Comparison of ENCODE assay signal across 21 cellular contexts in genomic region chr21:16213518-16213917, GRCh38.
A peak's percentile ranks its signal among the peaks of the same experiment; 100 is the strongest.
DNase-seq lines count a peak whose midpoint lies in the region; ATAC-seq, FAIRE-seq and TF ChIP-seq lines count a peak whose summit lies in the region.
"Had no signal": no experiment of that assay in that cellular context is flagged by ENCODE, and none has a peak within 500 bp of the region (broad histone marks: within the 10 kb centered on the region; RNA-seq: fewer than 3 reads in every experiment).

No MANE protein-coding gene starts in this region.

- H3K4me1 ChIP-seq in cardiac muscle cell (ENCODE audit: low read depth) (peaks cover 69% of the 10 kb centered on the region), endothelial cell of umbilical vein (ENCODE audit: control insufficient read depth, extremely low read depth, insufficient read depth, low read length) (peaks cover 26% of the 10 kb centered on the region), gastrocnemius medialis (peaks cover 6 to 42% of the 10 kb centered on the region in 2 donors)

- H3K9me3 ChIP-seq in cardiac muscle cell (ENCODE audit: low read depth): no peaks in the 10 kb centered on the region
- no peaks in the 10 kb centered on the region for H3K9me3 ChIP-seq in endothelial cell of umbilical vein (replicated peaks; ENCODE audit: control insufficient read depth, insufficient read depth, low read length)
- no peaks in the 10 kb centered on the region for H3K9me3 ChIP-seq in gastrocnemius medialis
- H3K9me3 ChIP-seq: HAP-1 had no signal

- no TSS peak for BruUV-seq in endothelial cell of umbilical vein (replicated peaks; lab: Mats Ljungman, UMichigan)

- peak overlapping the region in 3 of 5 experiments; percentile 64 to 92 (median 90) for H3K27ac Mint-ChIP-seq in brain
- no peak overlapping the region for H3K27ac Mint-ChIP-seq in activated T-helper 1 cell treated with anti-CD3 and anti-CD28 coated beads, Interleukin-12 subunit alpha, Interleukin-12 subunit beta, Interleukin-2, Interleukin-4 antibody, amounts not matched to agents 30 ng/mL and 10 ng/mL and 1 ng/mL, durations not matched to agents 14 hours and 24 hours and 36 hours
- H3K27ac Mint-ChIP-seq: CD14-positive monocyte; CD8-positive, alpha-beta T cell had no signal

- TF ChIP-seq CTCF in cardiac muscle cell (IDR thresholded peaks at IDR 0.05; ENCODE audit: low read depth, low read length) (no peak), brain (conservative IDR thresholded peaks at IDR 0.05) (no peak), endothelial cell of umbilical vein (IDR thresholded peaks at IDR 0.05; ENCODE audit: extremely low read depth in 1 of 2, insufficient read depth in 1 of 2, low read depth in 1 of 2, low read length in 2 of 2) (no peak), gastrocnemius medialis (IDR thresholded peaks at IDR 0.05 in 4 of 5, conservative IDR thresholded peaks at IDR 0.05 in 1 of 5) (no peak)

- dilution Hi-C loops in endothelial cell of umbilical vein (cut with MboI; ENCODE audit: extremely low pct_ligation_motif_present, low sequenced_read_pairs): no loop called here

- H3K9ac ChIP-seq in endothelial cell of umbilical vein (replicated peaks; ENCODE audit: extremely low read depth, insufficient read depth, low read length): no peak overlapping the region

- H4K20me1 ChIP-seq in endothelial cell of umbilical vein (replicated peaks; ENCODE audit: control insufficient read depth, extremely low read depth, insufficient read depth, low read length): no peaks in the 10 kb centered on the region

- peaks cover 3% of the 10 kb centered on the region for H3K9me1 ChIP-seq in endothelial cell of umbilical vein (replicated peaks; ENCODE audit: control insufficient read depth, extremely low read depth, insufficient read depth, low read length)

- CTCF ChIA-PET in endothelial cell of umbilical vein (lab: Charles Lee): no interaction called here

- H3K4me1 Mint-ChIP-seq in brain: peaks cover 73% of the 10 kb centered on the region
- H3K4me1 Mint-ChIP-seq in activated T-helper 1 cell treated with anti-CD3 and anti-CD28 coated beads, Interleukin-12 subunit alpha, Interleukin-12 subunit beta, Interleukin-2, Interleukin-4 antibody, amounts not matched to agents 30 ng/mL and 10 ng/mL and 1 ng/mL, durations not matched to agents 14 hours and 24 hours and 36 hours (ENCODE audit: low read depth): no peaks in the 10 kb centered on the region
- H3K4me1 Mint-ChIP-seq: CD14-positive monocyte had no signal

- H3K9me3 Mint-ChIP-seq in brain: peaks cover 0 to 2% (median 0%) of the 10 kb centered on the region in 5 experiments
- no peaks in the 10 kb centered on the region for H3K9me3 Mint-ChIP-seq in activated T-helper 1 cell treated with anti-CD3 and anti-CD28 coated beads, Interleukin-12 subunit alpha, Interleukin-12 subunit beta, Interleukin-2, Interleukin-4 antibody, amounts not matched to agents 30 ng/mL and 10 ng/mL and 1 ng/mL, durations not matched to agents 14 hours and 24 hours and 36 hours
- H3K9me3 Mint-ChIP-seq: CD8-positive, alpha-beta T cell had no signal

- H3K36me3 ChIP-seq in cardiac muscle cell (no peaks in the 10 kb centered on the region), endothelial cell of umbilical vein (ENCODE audit: control insufficient read depth in 2 of 2, extremely low read depth in 1 of 2, insufficient read depth in 2 of 2, low read length in 2 of 2) (no peaks in the 10 kb centered on the region), gastrocnemius medialis (no peaks in the 10 kb centered on the region)
- H3K36me3 ChIP-seq: HAP-1 had no signal

- POLR2A ChIA-PET in endothelial cell of umbilical vein (lab: Charles Lee): no interaction called here

- peak overlapping the region in 2 of 5 experiments; percentile 3 to 11 for H3K4me3 Mint-ChIP-seq in brain
- H3K4me3 Mint-ChIP-seq in activated T-helper 1 cell treated with anti-CD3 and anti-CD28 coated beads, Interleukin-12 subunit alpha, Interleukin-12 subunit beta, Interleukin-2, Interleukin-4 antibody, amounts not matched to agents 30 ng/mL and 10 ng/mL and 1 ng/mL, durations not matched to agents 14 hours and 24 hours and 36 hours: no peak overlapping the region
- H3K4me3 Mint-ChIP-seq: CD14-positive monocyte; CD8-positive, alpha-beta T cell had no signal

- intact Hi-C loops in Right ventricle myocardium superior (cut with DNase I): no loop called here
- intact Hi-C loops in endothelial cell of umbilical vein (cut with micrococcal nuclease): no loop called here
- intact Hi-C loops in gastrocnemius medialis (cut with DNase I; ENCODE audit: low total_unique reads): loop anchor here (2.0 to 5.0 kb wide), 3 partner anchors 19 to 94 kb away; no protein-coding TSS in a partner anchor
- intact Hi-C loops in activated T-helper 1 cell treated with anti-CD3 and anti-CD28 coated beads, Interleukin-12 subunit alpha, Interleukin-12 subunit beta, Interleukin-2, Interleukin-4 antibody, amounts not matched to agents 30 ng/mL and 10 ng/mL and 1 ng/mL, durations not matched to agents 14 hours and 24 hours and 36 hours (cut with micrococcal nuclease): no loop called here

- H3K79me2 ChIP-seq in endothelial cell of umbilical vein (ENCODE audit: control insufficient read depth, insufficient read depth, low read length): no peaks in the 10 kb centered on the region

- in situ Hi-C loops in gastrocnemius medialis (cut with MboI; ENCODE audit: low sequenced_read_pairs in 4 of 4): loop anchor here in 1 of 4 donors (10.0 kb wide), 1 partner anchor 129 kb away; no protein-coding TSS in a partner anchor

- H3K27me3 ChIP-seq in cardiac muscle cell (no peaks in the 10 kb centered on the region), endothelial cell of umbilical vein (ENCODE audit: control insufficient read depth in 2 of 2, insufficient read depth in 2 of 2, low read length in 2 of 2) (no peaks in the 10 kb centered on the region), gastrocnemius medialis (no peaks in the 10 kb centered on the region)

- H3K27ac ChIP-seq in cardiac muscle cell: peak overlapping the region; percentile 92
- H3K27ac ChIP-seq in endothelial cell of umbilical vein (ENCODE audit: insufficient read depth, low read depth, low read length): no peak overlapping the region
- H3K27ac ChIP-seq in gastrocnemius medialis: peak overlapping the region; percentile 83 to 93 (median 87)
- H3K27ac ChIP-seq: 22Rv1 had no signal

- no peak overlapping the region for H3K4me2 ChIP-seq in endothelial cell of umbilical vein (ENCODE audit: insufficient read depth, low read length)

- no peak for FAIRE-seq in endothelial cell of umbilical vein (lab: Jason Lieb, UNC)
- FAIRE-seq: D721Med, G401.6, GM12892, H1, HTR-8/SVneo had no signal

- H3K4me3 ChIP-seq in cardiac muscle cell (peak overlapping the region; percentile 9), endothelial cell of umbilical vein (replicated peaks in 1 of 3; ENCODE audit: insufficient read depth in 1 of 3, low read depth in 1 of 3, low read length in 3 of 3) (no peak overlapping the region), gastrocnemius medialis (peak overlapping the region; percentile 39 to 58 (median 48))
- H3K4me3 ChIP-seq: HAP-1 had no signal

- TF ChIP-seq POLR2A in endothelial cell of umbilical vein (IDR thresholded peaks at IDR 0.05; ENCODE audit: low read depth, low read length): no peak
- TF ChIP-seq POLR2A in gastrocnemius medialis (IDR thresholded peaks at IDR 0.05): no peak

- H2AFZ ChIP-seq in endothelial cell of umbilical vein (ENCODE audit: low read depth, low read length): no peak overlapping the region

- DNase-seq in cardiac muscle cell (ENCODE audit: low read depth in 1 of 2, low spot score in 1 of 2) (no peak), Right ventricle myocardium superior (no peak), endothelial cell of umbilical vein (ENCODE audit: low read depth, low spot score) (peak; percentile 46), gastrocnemius medialis (no peak), iPS-NIHi11 (ENCODE audit: low spot score) (no peak)
- no peak for DNase-seq in stimulated activated CD4-positive, alpha-beta T cell treated with anti-CD3 and anti-CD28 coated beads, Interleukin-15, amount 100 ng/mL, for 24 hours
- no peak for DNase-seq in activated T-helper 1 cell treated with anti-CD3 and anti-CD28 coated beads, Interleukin-12 subunit alpha, Interleukin-12 subunit beta, Interleukin-2, Interleukin-4 antibody, amounts not matched to agents 30 ng/mL and 10 ng/mL and 1 ng/mL, durations not matched to agents 14 hours and 24 hours and 36 hours (ENCODE audit: low spot score)
- DNase-seq: CD8-positive, alpha-beta T cell; COR-L47; DMS153; DMS79 treated with DMSO at 0.1 percent for 48 hours; EL had no signal

- peaks cover 27% of the 10 kb centered on the region for H3K36me3 Mint-ChIP-seq in brain
- no peaks in the 10 kb centered on the region for H3K36me3 Mint-ChIP-seq in activated T-helper 1 cell treated with anti-CD3 and anti-CD28 coated beads, Interleukin-12 subunit alpha, Interleukin-12 subunit beta, Interleukin-2, Interleukin-4 antibody, amounts not matched to agents 30 ng/mL and 10 ng/mL and 1 ng/mL, durations not matched to agents 14 hours and 24 hours and 36 hours (ENCODE audit: low read depth)
- H3K36me3 Mint-ChIP-seq: CD14-positive monocyte; CD8-positive, alpha-beta T cell had no signal

- ATAC-seq in Right ventricle myocardium superior (ENCODE audit: poor library complexity) (no peak), gastrocnemius medialis (no peak)
- ATAC-seq: CD8-positive, alpha-beta T cell had no signal

- H3K27me3 Mint-ChIP-seq in brain: no peaks in the 10 kb centered on the region
- no peaks in the 10 kb centered on the region for H3K27me3 Mint-ChIP-seq in activated T-helper 1 cell treated with anti-CD3 and anti-CD28 coated beads, Interleukin-12 subunit alpha, Interleukin-12 subunit beta, Interleukin-2, Interleukin-4 antibody, amounts not matched to agents 30 ng/mL and 10 ng/mL and 1 ng/mL, durations not matched to agents 14 hours and 24 hours and 36 hours (ENCODE audit: insufficient read depth)

TF ChIP-seq in endothelial cell of umbilical vein, 7 proteins besides CTCF, POLR2A, EP300 and RAD21:
- no peak for TF ChIP-seq EZH2 (IDR thresholded peaks at IDR 0.05; ENCODE audit: borderline replicate concordance, low read depth, low read length, severe bottlenecking)
TF ChIP-seq in endothelial cell of umbilical vein: peak in this region for 0.

Comparison
In these comparisons a context has a peak if more than half of its experiments do, and no peak if none do; other contexts are left out.
1. H3K4me3 ChIP-seq: peak in cardiac muscle cell (single experiment) and gastrocnemius medialis (4 of 4); none in endothelial cell of umbilical vein (0 of 3).